ENCODE assay signal across 8 cellular contexts in the genomic region with DNA sequence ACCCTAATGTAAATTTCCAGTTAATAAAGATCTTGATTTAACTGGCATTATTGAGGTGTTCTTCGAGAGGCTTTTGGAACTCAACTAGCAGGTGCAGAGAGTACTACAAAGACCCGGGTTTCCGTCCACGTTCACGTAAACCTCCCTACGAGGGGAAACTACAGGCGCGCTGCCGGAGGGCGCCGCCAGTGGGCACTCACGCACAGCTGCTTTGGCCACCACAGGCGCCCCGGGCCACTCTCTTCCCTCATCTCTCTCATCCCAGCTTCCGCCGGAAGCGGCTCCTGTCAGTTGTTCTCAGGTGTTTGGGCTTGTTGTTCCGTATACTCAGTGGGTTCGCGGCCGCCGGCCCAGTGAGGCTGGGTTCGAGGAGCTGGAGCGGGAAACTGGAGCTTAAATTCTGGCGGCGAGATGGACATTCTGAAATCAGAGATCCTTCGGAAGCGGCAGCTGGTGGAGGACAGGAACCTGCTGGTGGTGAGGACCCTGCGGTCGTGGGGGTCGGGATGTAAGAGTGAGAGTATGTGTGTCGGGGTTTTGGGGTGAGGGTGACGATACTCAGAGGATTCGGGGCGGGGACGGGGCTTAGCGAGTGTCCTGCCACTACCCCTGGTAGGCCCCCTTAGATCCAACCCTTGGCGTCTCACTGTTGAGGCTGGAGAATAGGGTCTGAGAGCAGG. TPM values are rescaled to one million over a fixed set of nuclear protein-coding genes. Genes with fewer than 3 reads are reported as not detected.
DNase-seq lines count a peak whose midpoint lies in the region; ATAC-seq and TF ChIP-seq lines count a peak whose summit lies in the region.

A gene with protein sequence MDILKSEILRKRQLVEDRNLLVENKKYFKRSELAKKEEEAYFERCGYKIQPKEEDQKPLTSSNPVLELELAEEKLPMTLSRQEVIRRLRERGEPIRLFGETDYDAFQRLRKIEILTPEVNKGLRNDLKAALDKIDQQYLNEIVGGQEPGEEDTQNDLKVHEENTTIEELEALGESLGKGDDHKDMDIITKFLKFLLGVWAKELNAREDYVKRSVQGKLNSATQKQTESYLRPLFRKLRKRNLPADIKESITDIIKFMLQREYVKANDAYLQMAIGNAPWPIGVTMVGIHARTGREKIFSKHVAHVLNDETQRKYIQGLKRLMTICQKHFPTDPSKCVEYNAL (plus strand): TSS at position 290 of the 680 bp plus-strand sequence. CDS start 122 bp downstream, at position 412.

- H3K27me3 Mint-ChIP-seq in activated naive CD4-positive, alpha-beta T cell treated with anti-CD3 and anti-CD28 coated beads, Interleukin-2, amount 50 U/mL, for 24 hours = peaks cover 5% of the 10 kb centered on the region

- H3K4me1 Mint-ChIP-seq in activated naive CD4-positive, alpha-beta T cell treated with anti-CD3 and anti-CD28 coated beads, Interleukin-2, amount 50 U/mL, for 24 hours = peaks cover 42% of the 10 kb centered on the region

- peaks cover 21% of the 10 kb centered on the region for H3K4me1 ChIP-seq in suprapubic skin

- H3K4me3 ChIP-seq in suprapubic skin = peak within 1 kb of the TSS; percentile 86

- no peaks in the 10 kb centered on the region for H3K36me3 ChIP-seq in suprapubic skin

- peaks cover 21% of the 10 kb centered on the region for H3K27me3 ChIP-seq in suprapubic skin

- TF ChIP-seq POLR2A in suprapubic skin (IDR thresholded peaks at IDR 0.05) = peak in 1 of 2 donors; percentile 23

- peak within 1 kb of the TSS; percentile 65 for H3K27ac ChIP-seq in suprapubic skin

- no peaks in the 10 kb centered on the region for H3K9me3 Mint-ChIP-seq in activated naive CD4-positive, alpha-beta T cell treated with anti-CD3 and anti-CD28 coated beads, Interleukin-2, amount 50 U/mL, for 24 hours

- DNase-seq in NCI-H1092 (lab: John Stamatoyannopoulos, UW) = peak; percentile 89
- peak; percentile 89 for DNase-seq in globus pallidus (ENCODE audit: low spot score)
- DNase-seq in nucleus accumbens (lab: John Stamatoyannopoulos, UW) = peak in 55 of 56 donors; percentile 53 to 96 (median 87)
- peak; percentile 95 for DNase-seq in suprapubic skin (ENCODE audit: low spot score in 2 of 2)

- peaks cover 4% of the 10 kb centered on the region for H3K36me3 Mint-ChIP-seq in activated naive CD4-positive, alpha-beta T cell treated with anti-CD3 and anti-CD28 coated beads, Interleukin-2, amount 50 U/mL, for 24 hours

- WGBS in suprapubic skin = under 1% methylated on average over 38 of the region's 38 CpGs

- TF ChIP-seq CTCF in GM12801 (IDR thresholded peaks at IDR 0.05; ENCODE audit: extremely low read depth, insufficient read length) (peak; percentile 88), suprapubic skin (IDR thresholded peaks at IDR 0.05) (peak; percentile 74 to 98)

- peak within 1 kb of the TSS; percentile 100 for H3K4me3 Mint-ChIP-seq in activated naive CD4-positive, alpha-beta T cell treated with anti-CD3 and anti-CD28 coated beads, Interleukin-2, amount 50 U/mL, for 24 hours

- H3K9me3 ChIP-seq in suprapubic skin = no peaks in the 10 kb centered on the region

- no peak for TF ChIP-seq EP300 in suprapubic skin (IDR thresholded peaks at IDR 0.05)

- peak; percentile 99 for ATAC-seq in HG02610 (IDR thresholded peaks at IDR 0.05; ENCODE audit: unreplicated experiment)
- peak; percentile 99 for ATAC-seq in SK-N-SH treated with all-trans-retinoic acid at 6 μM for 48 hours

- H3K27ac Mint-ChIP-seq in activated naive CD4-positive, alpha-beta T cell treated with anti-CD3 and anti-CD28 coated beads, Interleukin-2, amount 50 U/mL, for 24 hours = peak within 1 kb of the TSS; percentile 98

TF ChIP-seq in SK-N-SH treated with all-trans-retinoic acid at 6 μM for 48 hours, 23 proteins besides CTCF, POLR2A, EP300 and RAD21:
- TF ChIP-seq TOX (CRISPR knock-in tag; IDR thresholded peaks at IDR 0.05; ENCODE audit: borderline replicate concordance) (no peak), ISL1 (CRISPR knock-in tag; IDR thresholded peaks at IDR 0.05) (no peak), CSDC2 (CRISPR knock-in tag; IDR thresholded peaks at IDR 0.05) (no peak), SNAI2 (CRISPR knock-in tag; IDR thresholded peaks at IDR 0.05) (no peak; the same call in 1 of the 2 replicates), ARNTL (CRISPR knock-in tag; IDR thresholded peaks at IDR 0.05; ENCODE audit: borderline replicate concordance, low read depth) (no peak)
- TF ChIP-seq, protein P1, sequence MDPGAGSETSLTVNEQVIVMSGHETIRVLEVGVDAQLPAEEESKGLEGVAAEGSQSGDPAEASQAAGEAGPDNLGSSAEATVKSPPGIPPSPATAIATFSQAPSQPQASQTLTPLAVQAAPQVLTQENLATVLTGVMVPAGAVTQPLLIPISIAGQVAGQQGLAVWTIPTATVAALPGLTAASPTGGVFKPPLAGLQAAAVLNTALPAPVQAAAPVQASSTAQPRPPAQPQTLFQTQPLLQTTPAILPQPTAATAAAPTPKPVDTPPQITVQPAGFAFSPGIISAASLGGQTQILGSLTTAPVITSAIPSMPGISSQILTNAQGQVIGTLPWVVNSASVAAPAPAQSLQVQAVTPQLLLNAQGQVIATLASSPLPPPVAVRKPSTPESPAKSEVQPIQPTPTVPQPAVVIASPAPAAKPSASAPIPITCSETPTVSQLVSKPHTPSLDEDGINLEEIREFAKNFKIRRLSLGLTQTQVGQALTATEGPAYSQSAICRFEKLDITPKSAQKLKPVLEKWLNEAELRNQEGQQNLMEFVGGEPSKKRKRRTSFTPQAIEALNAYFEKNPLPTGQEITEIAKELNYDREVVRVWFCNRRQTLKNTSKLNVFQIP (CRISPR knock-in tag; IDR thresholded peaks at IDR 0.05; ENCODE audit: borderline replicate concordance, low read depth) = 0 out of 2 replicates have a peak, but pooled peaks have one; percentile 37
- TF ChIP-seq, protein P2, sequence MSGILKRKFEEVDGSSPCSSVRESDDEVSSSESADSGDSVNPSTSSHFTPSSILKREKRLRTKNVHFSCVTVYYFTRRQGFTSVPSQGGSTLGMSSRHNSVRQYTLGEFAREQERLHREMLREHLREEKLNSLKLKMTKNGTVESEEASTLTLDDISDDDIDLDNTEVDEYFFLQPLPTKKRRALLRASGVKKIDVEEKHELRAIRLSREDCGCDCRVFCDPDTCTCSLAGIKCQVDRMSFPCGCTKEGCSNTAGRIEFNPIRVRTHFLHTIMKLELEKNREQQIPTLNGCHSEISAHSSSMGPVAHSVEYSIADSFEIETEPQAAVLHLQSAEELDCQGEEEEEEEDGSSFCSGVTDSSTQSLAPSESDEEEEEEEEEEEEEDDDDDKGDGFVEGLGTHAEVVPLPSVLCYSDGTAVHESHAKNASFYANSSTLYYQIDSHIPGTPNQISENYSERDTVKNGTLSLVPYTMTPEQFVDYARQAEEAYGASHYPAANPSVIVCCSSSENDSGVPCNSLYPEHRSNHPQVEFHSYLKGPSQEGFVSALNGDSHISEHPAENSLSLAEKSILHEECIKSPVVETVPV (CRISPR knock-in tag; IDR thresholded peaks at IDR 0.05) = no peak
- TF ChIP-seq, protein P3, sequence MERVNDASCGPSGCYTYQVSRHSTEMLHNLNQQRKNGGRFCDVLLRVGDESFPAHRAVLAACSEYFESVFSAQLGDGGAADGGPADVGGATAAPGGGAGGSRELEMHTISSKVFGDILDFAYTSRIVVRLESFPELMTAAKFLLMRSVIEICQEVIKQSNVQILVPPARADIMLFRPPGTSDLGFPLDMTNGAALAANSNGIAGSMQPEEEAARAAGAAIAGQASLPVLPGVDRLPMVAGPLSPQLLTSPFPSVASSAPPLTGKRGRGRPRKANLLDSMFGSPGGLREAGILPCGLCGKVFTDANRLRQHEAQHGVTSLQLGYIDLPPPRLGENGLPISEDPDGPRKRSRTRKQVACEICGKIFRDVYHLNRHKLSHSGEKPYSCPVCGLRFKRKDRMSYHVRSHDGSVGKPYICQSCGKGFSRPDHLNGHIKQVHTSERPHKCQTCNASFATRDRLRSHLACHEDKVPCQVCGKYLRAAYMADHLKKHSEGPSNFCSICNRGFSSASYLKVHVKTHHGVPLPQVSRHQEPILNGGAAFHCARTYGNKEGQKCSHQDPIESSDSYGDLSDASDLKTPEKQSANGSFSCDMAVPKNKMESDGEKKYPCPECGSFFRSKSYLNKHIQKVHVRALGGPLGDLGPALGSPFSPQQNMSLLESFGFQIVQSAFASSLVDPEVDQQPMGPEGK (CRISPR knock-in tag; IDR thresholded peaks at IDR 0.05; ENCODE audit: borderline replicate concordance) = no peak
- TF ChIP-seq, protein P4, sequence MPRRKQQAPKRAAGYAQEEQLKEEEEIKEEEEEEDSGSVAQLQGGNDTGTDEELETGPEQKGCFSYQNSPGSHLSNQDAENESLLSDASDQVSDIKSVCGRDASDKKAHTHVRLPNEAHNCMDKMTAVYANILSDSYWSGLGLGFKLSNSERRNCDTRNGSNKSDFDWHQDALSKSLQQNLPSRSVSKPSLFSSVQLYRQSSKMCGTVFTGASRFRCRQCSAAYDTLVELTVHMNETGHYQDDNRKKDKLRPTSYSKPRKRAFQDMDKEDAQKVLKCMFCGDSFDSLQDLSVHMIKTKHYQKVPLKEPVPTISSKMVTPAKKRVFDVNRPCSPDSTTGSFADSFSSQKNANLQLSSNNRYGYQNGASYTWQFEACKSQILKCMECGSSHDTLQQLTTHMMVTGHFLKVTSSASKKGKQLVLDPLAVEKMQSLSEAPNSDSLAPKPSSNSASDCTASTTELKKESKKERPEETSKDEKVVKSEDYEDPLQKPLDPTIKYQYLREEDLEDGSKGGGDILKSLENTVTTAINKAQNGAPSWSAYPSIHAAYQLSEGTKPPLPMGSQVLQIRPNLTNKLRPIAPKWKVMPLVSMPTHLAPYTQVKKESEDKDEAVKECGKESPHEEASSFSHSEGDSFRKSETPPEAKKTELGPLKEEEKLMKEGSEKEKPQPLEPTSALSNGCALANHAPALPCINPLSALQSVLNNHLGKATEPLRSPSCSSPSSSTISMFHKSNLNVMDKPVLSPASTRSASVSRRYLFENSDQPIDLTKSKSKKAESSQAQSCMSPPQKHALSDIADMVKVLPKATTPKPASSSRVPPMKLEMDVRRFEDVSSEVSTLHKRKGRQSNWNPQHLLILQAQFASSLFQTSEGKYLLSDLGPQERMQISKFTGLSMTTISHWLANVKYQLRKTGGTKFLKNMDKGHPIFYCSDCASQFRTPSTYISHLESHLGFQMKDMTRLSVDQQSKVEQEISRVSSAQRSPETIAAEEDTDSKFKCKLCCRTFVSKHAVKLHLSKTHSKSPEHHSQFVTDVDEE (CRISPR knock-in tag; IDR thresholded peaks at IDR 0.05) = 0 out of 2 replicates have a peak, but pooled peaks have one; percentile 19

RNA-seq across cellular contexts. Expression of the gene that starts here (rescaled TPM):
- 10 to 100 TPM; 21.8 to 44.0 (median 25.7) TPM for total RNA-seq in suprapubic skin

Comparison
In these comparisons a context has a peak if more than half of its experiments do, and no peak if none do; other contexts are left out.
1. Peak in every context shown above with its lines: DNase-seq, ATAC-seq, H3K4me3 ChIP-seq and H3K27ac ChIP-seq.